8 cellular contexts compared by ENCODE assay signal in the genomic region with DNA sequence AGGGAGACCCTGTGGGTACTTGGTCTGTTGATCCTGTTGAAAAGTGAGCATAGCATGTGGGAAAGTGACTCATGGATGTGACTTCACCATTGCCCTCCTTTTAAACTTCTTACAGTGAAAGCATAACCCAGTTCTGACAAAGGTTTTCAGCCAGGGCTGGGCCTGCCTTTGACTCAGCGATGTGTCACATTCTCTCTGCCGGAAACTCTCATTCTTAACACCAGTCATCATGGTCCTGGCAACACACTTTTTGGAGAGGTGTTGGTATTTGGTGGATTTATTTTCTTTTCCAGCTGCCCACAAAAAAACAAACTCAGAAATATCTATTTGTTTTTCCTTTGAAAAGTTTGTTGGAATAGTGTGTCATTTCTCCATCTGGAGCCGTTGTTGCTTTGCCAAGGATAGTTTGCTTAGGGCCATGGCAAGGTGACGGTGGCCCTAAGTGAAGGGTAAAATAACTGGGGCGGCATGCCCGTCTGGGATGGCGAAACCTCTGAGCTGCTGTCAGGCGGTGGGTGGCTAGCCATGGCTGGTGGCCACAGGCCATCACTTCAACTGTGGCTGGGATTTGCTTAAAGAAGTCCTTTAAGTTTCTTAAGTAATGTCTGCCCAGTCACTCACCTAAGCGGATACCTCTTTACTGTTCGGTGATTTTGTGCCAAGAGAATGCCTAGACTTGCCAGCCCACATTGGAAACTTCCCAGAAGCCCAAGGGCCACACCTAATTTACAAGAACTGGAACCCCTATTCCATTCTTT.
A peak's percentile ranks its signal among the peaks of the same experiment; 100 is the strongest.
DNase-seq lines count a peak whose midpoint lies in the region; ATAC-seq and TF ChIP-seq lines count a peak whose summit lies in the region.
"Had no signal": no experiment of that assay in that cellular context is flagged by ENCODE, and none has a peak within 500 bp of the region (broad histone marks: within the 10 kb centered on the region; RNA-seq: fewer than 3 reads in every experiment).

No MANE protein-coding gene starts in this region.

- H3K9me3 ChIP-seq in sigmoid colon = no peaks in the 10 kb centered on the region

- no peaks in the 10 kb centered on the region for H3K36me3 ChIP-seq in sigmoid colon

- DNase-seq in HCEC 1CT (peak; percentile 99), RKO (ENCODE audit: low spot score) (peak; percentile 99), fibroblast of gingiva (ENCODE audit: low read depth) (peak; percentile 96), sigmoid colon (peak; percentile 75), DMS79 treated with DMSO at 0.1 percent for 48 hours (lab: John Stamatoyannopoulos, UW) (no peak), posterior cingulate gyrus (no peak)

- WGBS in sigmoid colon, 2 donors = 88 to 90% methylated on average over 10 of the region's 10 CpGs

- no peak for TF ChIP-seq POLR2A in sigmoid colon (IDR thresholded peaks at IDR 0.05)

- intact Hi-C loops in sigmoid colon (cut with DNase I) (no loop called here), posterior cingulate gyrus (cut with DNase I) (no loop called here)

- no peak for TF ChIP-seq CTCF in sigmoid colon (IDR thresholded peaks at IDR 0.05)

- peak overlapping the region in 3 of 4 donors; percentile 48 to 68 (median 66) for H3K27ac ChIP-seq in sigmoid colon
- H3K27ac ChIP-seq: SK-N-MC had no signal

- no peak for TF ChIP-seq EP300 in sigmoid colon (IDR thresholded peaks at IDR 0.05)

- no peak overlapping the region for H3K4me3 ChIP-seq in sigmoid colon
- H3K4me3 ChIP-seq: SK-N-MC had no signal

- no peaks in the 10 kb centered on the region for H3K27me3 ChIP-seq in sigmoid colon

- ATAC-seq in GM18511 (IDR thresholded peaks at IDR 0.05; ENCODE audit: unreplicated experiment) = no peak

- H3K4me1 ChIP-seq in sigmoid colon = peaks cover 0 to 33% (median 18%) of the 10 kb centered on the region in 4 donors

Comparison
In these comparisons a context has a peak if more than half of its experiments do, and no peak if none do; other contexts are left out.
1. DNase-seq: peak in HCEC 1CT (single experiment), RKO (single experiment), fibroblast of gingiva (single experiment) and sigmoid colon (single experiment); none in DMS79 treated with DMSO at 0.1 percent for 48 hours (single experiment) and posterior cingulate gyrus (0 of 10).